1 cellular context compared by ENCODE assay signal in genomic region chr21:44966135-44967081, GRCh38.
TF ChIP-seq lines count a peak whose summit lies in the region.

No MANE protein-coding gene starts in this region.

TF ChIP-seq in GM23338, 12 proteins besides CTCF, POLR2A, EP300 and RAD21 (continued from another document):
- TF ChIP-seq ZNF462 (CRISPR knock-in tag; IDR thresholded peaks at IDR 0.05): no peak
